ENCODE assay signal across 11 cellular contexts in the genomic region with DNA sequence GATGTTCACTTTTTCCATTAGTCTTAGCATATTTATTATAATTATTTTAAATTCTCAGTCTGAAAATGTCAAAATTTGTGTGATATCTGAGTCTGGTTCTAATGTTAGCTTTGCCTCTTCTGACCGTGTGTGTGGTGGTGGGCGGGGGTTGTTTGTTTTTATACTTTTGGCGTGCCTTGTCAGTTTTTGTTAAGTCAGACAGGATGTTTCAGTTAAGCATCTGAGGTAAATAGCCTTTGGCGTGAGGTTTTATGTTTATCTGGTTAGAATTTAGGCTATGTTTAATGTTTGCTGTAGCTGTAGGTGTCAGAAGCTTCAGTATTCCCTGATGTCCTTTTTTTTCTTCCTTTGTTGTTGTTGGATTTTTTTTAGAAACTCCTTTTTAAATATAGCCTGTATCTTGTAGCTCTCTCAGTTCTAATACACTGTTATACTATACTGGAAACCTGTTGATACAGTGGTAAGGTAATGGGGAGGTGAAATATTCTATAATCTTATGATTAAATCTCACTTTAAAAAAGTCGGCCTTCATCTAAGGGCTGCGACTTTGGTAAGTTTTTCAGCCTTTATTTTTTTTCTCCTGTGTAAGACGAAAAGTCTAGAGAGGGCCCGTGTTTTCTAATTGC.
DNase-seq lines count a peak whose midpoint lies in the region; ATAC-seq lines count a peak whose summit lies in the region.
"Had no signal": no experiment of that assay in that cellular context is flagged by ENCODE, and none has a peak within 500 bp of the region (broad histone marks: within the 10 kb centered on the region; RNA-seq: fewer than 3 reads in every experiment).

No MANE protein-coding gene starts in this region.

- no peaks in the 10 kb centered on the region for H3K27me3 ChIP-seq in HUES48 (ENCODE audit: control insufficient read depth, insufficient read depth, low read length)
- no peaks in the 10 kb centered on the region for H3K27me3 ChIP-seq in adipocyte (replicated peaks; ENCODE audit: control insufficient read depth, insufficient read depth, low read length)
- no peaks in the 10 kb centered on the region for H3K27me3 ChIP-seq in naive thymus-derived CD4-positive, alpha-beta T cell (ENCODE audit: control insufficient read depth in 2 of 2, insufficient read depth in 2 of 2, low read length in 2 of 2)

- peak; percentile 7 for DNase-seq in DMS153 (lab: John Stamatoyannopoulos, UW)
- DNase-seq in DMS153 treated with DMSO at 0.1 percent for 48 hours (lab: John Stamatoyannopoulos, UW; ENCODE audit: unreplicated experiment), result no peak
- peak; percentile 42 for DNase-seq in adipocyte (ENCODE audit: low read depth)
- DNase-seq in naive thymus-derived CD4-positive, alpha-beta T cell, result peak in 1 of 9 donors; percentile 32
- DNase-seq in epidermal melanocyte (ENCODE audit: insufficient read length, low spot score), result no peak
- DNase-seq: 8988T; effector CD4-positive, alpha-beta T cell had no signal

- no peaks in the 10 kb centered on the region for H3K27me3 Mint-ChIP-seq in naive thymus-derived CD4-positive, alpha-beta T cell

- H3K9ac ChIP-seq in HUES48 (ENCODE audit: low read depth, low read length) (no peak overlapping the region), adipocyte (ENCODE audit: low read length) (no peak overlapping the region)

- peak overlapping the region in 2 of 10 donors; percentile 53 to 73 for H3K4me3 Mint-ChIP-seq in naive thymus-derived CD4-positive, alpha-beta T cell

- H3K36me3 Mint-ChIP-seq in naive thymus-derived CD4-positive, alpha-beta T cell, result peaks cover 12 to 83% (median 69%) of the 10 kb centered on the region in 5 donors

- peak overlapping the region; percentile 56 for H3K27ac ChIP-seq in HUES48 (ENCODE audit: low read depth, low read length)
- no peak overlapping the region for H3K27ac ChIP-seq in naive thymus-derived CD4-positive, alpha-beta T cell (ENCODE audit: low read depth, low read length)

- H3K27ac Mint-ChIP-seq in naive thymus-derived CD4-positive, alpha-beta T cell, result peak overlapping the region in 8 of 9 donors; percentile 6 to 91 (median 31)

- CTCF ChIA-PET in naive thymus-derived CD4-positive, alpha-beta T cell (lab: Charles Lee), result no interaction called here

- H3K9me3 ChIP-seq in HUES48 (ENCODE audit: control insufficient read depth, insufficient read depth, low read length), result no peaks in the 10 kb centered on the region
- H3K9me3 ChIP-seq in adipocyte (ENCODE audit: control insufficient read depth, low read length), result no peaks in the 10 kb centered on the region
- H3K9me3 ChIP-seq in naive thymus-derived CD4-positive, alpha-beta T cell (ENCODE audit: control insufficient read depth in 2 of 3, low read length in 3 of 3), result no peaks in the 10 kb centered on the region

- no peak overlapping the region for H3K4me3 ChIP-seq in HUES48 (ENCODE audit: low read depth, low read length)
- H3K4me3 ChIP-seq in adipocyte (ENCODE audit: low read length), result no peak overlapping the region
- H3K4me3 ChIP-seq in naive thymus-derived CD4-positive, alpha-beta T cell (ENCODE audit: low read length), result no peak overlapping the region
- H3K4me3 ChIP-seq: skin epidermis had no signal

- H3K4me1 ChIP-seq in HUES48 (ENCODE audit: control insufficient read depth, insufficient read depth, low read length) (peaks cover 15% of the 10 kb centered on the region), adipocyte (ENCODE audit: control insufficient read depth, insufficient read depth, low read length) (no peaks in the 10 kb centered on the region)
- peaks cover 0 to 21% of the 10 kb centered on the region in 2 donors for H3K4me1 ChIP-seq in naive thymus-derived CD4-positive, alpha-beta T cell (ENCODE audit: control insufficient read depth in 2 of 2, insufficient read depth in 2 of 2, low read length in 2 of 2)

- peaks cover 0 to 9% (median 0%) of the 10 kb centered on the region in 11 donors for H3K9me3 Mint-ChIP-seq in naive thymus-derived CD4-positive, alpha-beta T cell

- intact Hi-C loops in naive thymus-derived CD4-positive, alpha-beta T cell (cut with micrococcal nuclease), result loop anchor here (2.0 to 10.0 kb wide), 2 partner anchors 14 to 334 kb away; no protein-coding TSS in a partner anchor

- peak; percentile 61 for ATAC-seq in naive thymus-derived CD4-positive, alpha-beta T cell
- no peak for ATAC-seq in HG02798 (IDR thresholded peaks at IDR 0.05; ENCODE audit: poor library complexity, unreplicated experiment)
- ATAC-seq in HG03025 (IDR thresholded peaks at IDR 0.05; ENCODE audit: low FRiP score, unreplicated experiment), result no peak

- peaks cover 22 to 61% (median 39%) of the 10 kb centered on the region in 7 donors for H3K4me1 Mint-ChIP-seq in naive thymus-derived CD4-positive, alpha-beta T cell

- POLR2A ChIA-PET in naive thymus-derived CD4-positive, alpha-beta T cell (lab: Charles Lee), result no interaction called here

- H3K36me3 ChIP-seq in HUES48 (ENCODE audit: control insufficient read depth, insufficient read depth, low read length) (peaks cover 27% of the 10 kb centered on the region), adipocyte (ENCODE audit: control insufficient read depth, insufficient read depth, low read length, severe bottlenecking) (peaks cover 33% of the 10 kb centered on the region)
- peaks cover 0 to 41% (median 0%) of the 10 kb centered on the region in 3 experiments for H3K36me3 ChIP-seq in naive thymus-derived CD4-positive, alpha-beta T cell (ENCODE audit: control insufficient read depth in 2 of 3, insufficient read depth in 3 of 3, low read length in 3 of 3)

Comparison
In these comparisons a context has a peak if more than half of its experiments do, and no peak if none do; other contexts are left out.
1. DNase-seq: peak in DMS153 (single experiment) and adipocyte (single experiment); none in DMS153 treated with DMSO at 0.1 percent for 48 hours (single experiment) and epidermal melanocyte (single experiment).